ENCODE assay signal across 8 cellular contexts in the genomic region with DNA sequence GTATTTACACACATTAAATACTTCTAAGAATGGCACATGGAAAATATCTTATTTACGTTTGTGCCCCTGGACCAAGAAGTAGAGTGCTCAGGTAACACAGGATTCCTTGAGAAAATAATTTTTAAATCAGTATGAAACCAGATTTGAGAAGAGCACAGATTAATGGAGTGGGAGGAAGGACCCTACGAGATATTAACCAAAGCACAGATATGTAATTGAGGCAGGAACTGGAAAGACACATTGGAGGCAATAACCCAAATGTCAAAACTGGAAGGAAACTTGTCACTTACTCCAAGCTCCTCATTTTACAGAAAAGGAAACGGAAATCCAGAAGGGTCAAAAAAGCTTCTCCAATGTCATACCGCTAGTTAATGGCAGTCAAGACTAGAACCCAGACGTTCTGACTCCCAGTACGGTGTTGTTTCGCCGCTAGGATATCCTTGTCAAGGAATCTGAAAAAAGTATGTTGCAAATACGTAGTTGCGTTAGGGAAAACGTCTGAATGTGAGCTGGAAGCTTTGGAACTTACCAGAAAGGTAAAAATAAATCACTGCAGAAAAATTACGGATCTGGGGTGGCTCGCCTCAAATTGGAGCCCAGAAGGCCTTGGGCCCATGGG. TPM values are rescaled to one million over a fixed set of nuclear protein-coding genes. Genes with fewer than 3 reads are reported as not detected.
DNase-seq lines count a peak whose midpoint lies in the region; ATAC-seq and TF ChIP-seq lines count a peak whose summit lies in the region.

No MANE protein-coding gene starts in this region.

- no peak for DNase-seq in mammary epithelial cell
- DNase-seq in NOMO-1 treated with dmso at 0.1 percent for 144 hours (lab: John Stamatoyannopoulos, UW; ENCODE audit: unreplicated experiment) = no peak
- DNase-seq in stimulated activated CD4-positive, alpha-beta T cell treated with anti-CD3 and anti-CD28 coated beads, Interleukin-2, amount 100 ng/mL, for 24 hours = no peak

- BruUV-seq in mammary epithelial cell (replicated peaks; lab: Mats Ljungman, UMichigan) = no TSS peak

- no peaks in the 10 kb centered on the region for H3K27me3 ChIP-seq in BLaER1 treated with 17β-estradiol and CSF1 and Interleukin-3, amounts not matched to agents 10 nM and 100 nM
- no peaks in the 10 kb centered on the region for H3K27me3 ChIP-seq in KMS-11 (ENCODE audit: insufficient read depth, low read depth)
- no peaks in the 10 kb centered on the region for H3K27me3 ChIP-seq in mammary epithelial cell (ENCODE audit: insufficient read depth, low read length)
- no peaks in the 10 kb centered on the region for H3K27me3 ChIP-seq in mononuclear cell (ENCODE audit: insufficient read depth, low read length)

- H3K27ac ChIP-seq in BLaER1 treated with 17β-estradiol and CSF1 and Interleukin-3, amounts not matched to agents 10 nM and 100 nM = peak overlapping the region; percentile 72 to 88 (median 83)
- H3K27ac ChIP-seq in KMS-11 = peak overlapping the region; percentile 76
- peak overlapping the region; percentile 78 for H3K27ac ChIP-seq in mammary epithelial cell (ENCODE audit: insufficient read depth, low read depth, low read length)

- H3K4me3 ChIP-seq in BLaER1 treated with 17β-estradiol and CSF1 and Interleukin-3, amounts not matched to agents 10 nM and 100 nM = peak overlapping the region; percentile 61 to 79 (median 74)
- H3K4me3 ChIP-seq in KMS-11 (IDR thresholded peaks at IDR 0.05; ENCODE audit: insufficient read depth, low read depth, low read length) = peak overlapping the region; percentile 96
- H3K4me3 ChIP-seq in mammary epithelial cell (replicated peaks in 1 of 3; ENCODE audit: insufficient read depth in 1 of 3, low read depth in 2 of 3, low read length in 3 of 3) = peak overlapping the region; percentile 60 to 98 (median 61)
- H3K4me3 ChIP-seq in mononuclear cell (ENCODE audit: low read length) = peak overlapping the region; percentile 69

- 9% methylated on average over 13 of the region's 13 CpGs for WGBS in mammary epithelial cell (ENCODE audit: low coverage, missing lambda C conversion rate)

- in situ Hi-C loops in mammary epithelial cell (cut with MboI; ENCODE audit: low sequenced_read_pairs in 2 of 2) = no loop called here

- dilution Hi-C loops in mammary epithelial cell (cut with HindIII; ENCODE audit: low sequenced_read_pairs) = no loop called here

- ATAC-seq in HG03039 (IDR thresholded peaks at IDR 0.05; ENCODE audit: unreplicated experiment) (no peak), GM18520 (IDR thresholded peaks at IDR 0.05; ENCODE audit: unreplicated experiment) (no peak)

- peak overlapping the region; percentile 82 to 88 (median 85) for H3K9ac ChIP-seq in BLaER1 treated with 17β-estradiol and CSF1 and Interleukin-3, amounts not matched to agents 10 nM and 100 nM
- H3K9ac ChIP-seq in KMS-11 (peak overlapping the region; percentile 87), mammary epithelial cell (ENCODE audit: insufficient read depth, low read length) (peak overlapping the region; percentile 89)

- no peaks in the 10 kb centered on the region for H4K20me1 ChIP-seq in BLaER1 treated with 17β-estradiol and CSF1 and Interleukin-3, amounts not matched to agents 10 nM and 100 nM
- H4K20me1 ChIP-seq in KMS-11 (ENCODE audit: insufficient read depth) = no peaks in the 10 kb centered on the region
- H4K20me1 ChIP-seq in mammary epithelial cell (ENCODE audit: insufficient read depth, low read length) = no peaks in the 10 kb centered on the region

- peaks cover 11 to 40% (median 37%) of the 10 kb centered on the region in 11 experiments for H3K36me3 ChIP-seq in BLaER1 treated with 17β-estradiol and CSF1 and Interleukin-3, amounts not matched to agents 10 nM and 100 nM
- H3K36me3 ChIP-seq in KMS-11 (ENCODE audit: insufficient read depth) = peaks cover 15% of the 10 kb centered on the region; the same call in 1 of the 2 replicates
- H3K36me3 ChIP-seq in mammary epithelial cell (ENCODE audit: insufficient read depth, low read length) = peaks cover 10% of the 10 kb centered on the region

- TF ChIP-seq CTCF in KMS-11 (conservative IDR thresholded peaks at IDR 0.05; ENCODE audit: low read depth, low read length) = no peak
- no peak for TF ChIP-seq CTCF in mammary epithelial cell (conservative IDR thresholded peaks at IDR 0.05 in 1 of 2, IDR thresholded peaks at IDR 0.05 in 1 of 2; ENCODE audit: extremely low read depth in 1 of 2, insufficient read depth in 1 of 2, low read depth in 1 of 2, low read length in 2 of 2)

- peak overlapping the region; percentile 78 for H2AFZ ChIP-seq in KMS-11 (ENCODE audit: low read depth)
- peak overlapping the region; percentile 100 for H2AFZ ChIP-seq in mammary epithelial cell (ENCODE audit: low read depth, low read length)

- CTCF ChIA-PET in mammary epithelial cell (lab: Charles Lee; ENCODE audit: low non-redundant PET) = interaction anchor here (0.6 kb wide), 1 partner anchor 36 kb away, joined by 5 read pairs; a partner anchor contains a TSS

- H3K4me2 ChIP-seq in BLaER1 treated with 17β-estradiol and CSF1 and Interleukin-3, amounts not matched to agents 10 nM and 100 nM = peak overlapping the region; percentile 78 to 97 (median 90)
- H3K4me2 ChIP-seq in KMS-11 = peak overlapping the region; percentile 81
- H3K4me2 ChIP-seq in mammary epithelial cell (ENCODE audit: insufficient read depth, low read depth, low read length) = peak overlapping the region; percentile 85

- H3K9me3 ChIP-seq in BLaER1 treated with 17β-estradiol and CSF1 and Interleukin-3, amounts not matched to agents 10 nM and 100 nM (replicated peaks in 1 of 11) = no peaks in the 10 kb centered on the region
- H3K9me3 ChIP-seq in mammary epithelial cell (replicated peaks; ENCODE audit: insufficient read depth, low read length) = no peaks in the 10 kb centered on the region
- no peaks in the 10 kb centered on the region for H3K9me3 ChIP-seq in mononuclear cell (ENCODE audit: low read depth, low read length)

- H3K79me2 ChIP-seq in KMS-11 (ENCODE audit: insufficient read depth, low read depth) (peaks cover 14% of the 10 kb centered on the region; the same call in 1 of the 2 replicates), mammary epithelial cell (ENCODE audit: insufficient read depth, low read length) (peaks cover 17% of the 10 kb centered on the region)

- intact Hi-C loops in mammary epithelial cell (cut with micrococcal nuclease) = loop anchor here (2.0 kb wide), 1 partner anchor 242 kb away; no protein-coding TSS in a partner anchor

- peaks cover 17 to 23% (median 20%) of the 10 kb centered on the region in 10 experiments for H3K4me1 ChIP-seq in BLaER1 treated with 17β-estradiol and CSF1 and Interleukin-3, amounts not matched to agents 10 nM and 100 nM
- H3K4me1 ChIP-seq in KMS-11 (ENCODE audit: low read depth, poor library complexity, severe bottlenecking) (peaks cover 21% of the 10 kb centered on the region), mammary epithelial cell (ENCODE audit: insufficient read depth, low read length) (peaks cover 5% of the 10 kb centered on the region), mononuclear cell (ENCODE audit: insufficient read depth, low read length) (peaks cover 16% of the 10 kb centered on the region)

RNA-seq across cellular contexts. Expression of a gene that starts 0.6 kb away (rescaled TPM):
- total RNA-seq in mammary epithelial cell = 10 to 100 TPM; 24.0 to 39.5 TPM
- 18.2 TPM for polyA plus RNA-seq in mammary epithelial cell
- 13.4 TPM for polyA minus RNA-seq in mammary epithelial cell
- total RNA-seq in mononuclear cell = 16.6 TPM

RNA-seq across cellular contexts. Expression of a gene that starts 35.9 kb away (rescaled TPM):
- total RNA-seq in mammary epithelial cell = 100 to 1,000 TPM; 572 to 897 TPM
- 1,935 TPM for polyA plus RNA-seq in mammary epithelial cell
- 436 TPM for polyA minus RNA-seq in mammary epithelial cell
- total RNA-seq in mononuclear cell = 1,968 TPM

RNA-seq across cellular contexts. Expression of a gene that starts 36.3 kb away (rescaled TPM):
- 10 to 100 TPM in 1 of 2 donors, 1 to 10 TPM in 1; 7.7 to 17.1 TPM for total RNA-seq in mammary epithelial cell
- 2.6 TPM for polyA plus RNA-seq in mammary epithelial cell
- not detected for polyA minus RNA-seq in mammary epithelial cell
- 4.9 TPM for total RNA-seq in mononuclear cell
